Comparison of ENCODE assay signal across 10 cellular contexts in genomic region chr9:130780865-130781504, GRCh38. TPM values are rescaled to one million over a fixed set of nuclear protein-coding genes. Genes with fewer than 3 reads are reported as not detected.
A peak's percentile ranks its signal among the peaks of the same experiment; 100 is the strongest.
DNase-seq lines count a peak whose midpoint lies in the region; ATAC-seq and TF ChIP-seq lines count a peak whose summit lies in the region.
"Had no signal": no experiment of that assay in that cellular context is flagged by ENCODE, and none has a peak within 500 bp of the region (broad histone marks: within the 10 kb centered on the region; RNA-seq: fewer than 3 reads in every experiment).

No MANE protein-coding gene starts in this region.

- peak overlapping the region; percentile 61; the same call in 1 of the 2 replicates for H3K9ac ChIP-seq in SK-N-SH

- H3K27me3 ChIP-seq in SK-N-SH (ENCODE audit: insufficient read depth): no peaks in the 10 kb centered on the region
- H3K27me3 ChIP-seq in sigmoid colon: no peaks in the 10 kb centered on the region

- POLR2A ChIA-PET in SK-N-SH (lab: Yijun Ruan, JAX): no interaction called here

- no peaks in the 10 kb centered on the region for H4K20me1 ChIP-seq in SK-N-SH (ENCODE audit: insufficient read depth)

- peak overlapping the region; percentile 64 for H3K4me2 ChIP-seq in SK-N-SH

- peak; percentile 88 for DNase-seq in EH (ENCODE audit: low read depth)
- no peak for DNase-seq in SK-N-SH
- DNase-seq in fibroblast of the conjunctiva (ENCODE audit: low read depth): peak; percentile 97
- peak; percentile 95 for DNase-seq in sigmoid colon
- DNase-seq: naive thymus-derived CD8-positive, alpha-beta T cell; stimulated activated naive CD8-positive, alpha-beta T cell treated with anti-CD3 and anti-CD28 coated beads, Interleukin-15, amount 100 ng/mL, for 72 hours had no signal

- H3K4me3 ChIP-seq in SK-N-SH (ENCODE audit: low read depth in 2 of 2, low read length in 1 of 2) (peak overlapping the region in 1 of 2 experiments; percentile 10; a peak in 2 of 4 replicates), sigmoid colon (peak overlapping the region; percentile 32 to 46 (median 38))

- peaks cover 45% of the 10 kb centered on the region; the same call in 1 of the 2 replicates for H3K79me2 ChIP-seq in SK-N-SH (ENCODE audit: insufficient read depth)

- no peak for TF ChIP-seq RAD21 in SK-N-SH (IDR thresholded peaks at IDR 0.05; ENCODE audit: low read length)

- TF ChIP-seq CTCF in SK-N-SH (IDR thresholded peaks at IDR 0.05): no peak
- no peak for TF ChIP-seq CTCF in sigmoid colon (IDR thresholded peaks at IDR 0.05)

- ATAC-seq in GM21825 (IDR thresholded peaks at IDR 0.05; ENCODE audit: unreplicated experiment) (no peak), HG03135 (IDR thresholded peaks at IDR 0.05; ENCODE audit: unreplicated experiment) (no peak), GM21381 (IDR thresholded peaks at IDR 0.05; ENCODE audit: unreplicated experiment) (no peak), HG03521 (IDR thresholded peaks at IDR 0.05; ENCODE audit: unreplicated experiment) (no peak)
- ATAC-seq: naive thymus-derived CD8-positive, alpha-beta T cell; stimulated activated naive CD8-positive, alpha-beta T cell treated with anti-CD3 and anti-CD28 coated beads, Interleukin-15, amount 100 ng/mL, for 72 hours had no signal

- H2AFZ ChIP-seq in SK-N-SH (ENCODE audit: low read depth): 0 out of 2 replicates have a peak overlapping the region, but pooled peaks have one; percentile 15

- peak; percentile 83 to 88 for TF ChIP-seq POLR2A in sigmoid colon (IDR thresholded peaks at IDR 0.05)

- H3K9me2 ChIP-seq in SK-N-SH: no peaks in the 10 kb centered on the region

- WGBS in SK-N-SH (ENCODE audit: low lambda C conversion rate): 50% methylated on average over 9 of the region's 9 CpGs
- WGBS in sigmoid colon, 2 donors: 73 to 80% methylated on average over 9 of the region's 9 CpGs

- H3F3A ChIP-seq in SK-N-SH (replicated peaks; ENCODE audit: insufficient read depth): peaks cover 2% of the 10 kb centered on the region

- H3K27ac ChIP-seq in SK-N-SH (ENCODE audit: low read depth in 2 of 2, low read length in 1 of 2): peak overlapping the region; percentile 56 to 89; a peak in 3 of 4 replicates
- peak overlapping the region; percentile 91 to 97 (median 96) for H3K27ac ChIP-seq in sigmoid colon

- H3K36me3 ChIP-seq in SK-N-SH (replicated peaks in 1 of 2; ENCODE audit: control insufficient read depth in 1 of 2, insufficient read depth in 2 of 2, low read length in 1 of 2) (no peaks in the 10 kb centered on the region), sigmoid colon (no peaks in the 10 kb centered on the region)

- CTCF ChIA-PET in SK-N-SH (lab: Yijun Ruan, JAX): interaction anchor here (1.0 to 1.6 kb wide), 4 partner anchors 10 to 85 kb away, joined by 3 to 5 read pairs (median 4); no protein-coding TSS in a partner anchor

- H3K9me3 ChIP-seq in SK-N-SH (no peaks in the 10 kb centered on the region), sigmoid colon (no peaks in the 10 kb centered on the region)

- TF ChIP-seq EP300 in SK-N-SH (IDR thresholded peaks at IDR 0.05; ENCODE audit: borderline replicate concordance in 1 of 2, low read depth in 1 of 2, low read length in 1 of 2) (peak in 1 of 2 experiments; percentile 38; a peak in 1 of 4 replicates), sigmoid colon (IDR thresholded peaks at IDR 0.05) (peak; percentile 96 to 99 (median 98))

- H3K4me1 ChIP-seq in SK-N-SH (ENCODE audit: control insufficient read depth in 1 of 2, insufficient read depth in 2 of 2, low read depth in 1 of 2, low read length in 1 of 2) (peaks cover 11 to 22% of the 10 kb centered on the region in 2 experiments; a peak in 3 of 4 replicates), sigmoid colon (peaks cover 0 to 73% (median 63%) of the 10 kb centered on the region in 4 donors)

- intact Hi-C loops in sigmoid colon (cut with DNase I): loop anchor here (2.0 kb wide), 1 partner anchor 56 kb away; no protein-coding TSS in a partner anchor

TF ChIP-seq in SK-N-SH, 30 proteins besides CTCF, POLR2A, EP300 and RAD21 (continues in another document):
- TF ChIP-seq CHD2 (IDR thresholded peaks at IDR 0.05; ENCODE audit: low read length, partially characterized antibody) (no peak), NFIC (IDR thresholded peaks at IDR 0.05; ENCODE audit: borderline replicate concordance) (no peak), USF1 (IDR thresholded peaks at IDR 0.05; ENCODE audit: borderline replicate concordance, low read depth) (no peak), SIN3A (IDR thresholded peaks at IDR 0.05; ENCODE audit: borderline replicate concordance, low read depth, low read length) (no peak), RCOR1 (IDR thresholded peaks at IDR 0.05; ENCODE audit: low read length) (no peak), YY1 (IDR thresholded peaks at IDR 0.05; ENCODE audit: low read depth) (no peak), JUND (IDR thresholded peaks at IDR 0.05) (peak; percentile 51; the same call in 1 of the 2 replicates), TEAD4 (IDR thresholded peaks at IDR 0.05; ENCODE audit: borderline replicate concordance, insufficient read depth) (no peak), FOXJ3 (CRISPR knock-in tag; IDR thresholded peaks at IDR 0.05) (no peak), TCF12 (IDR thresholded peaks at IDR 0.05) (peak; percentile 69; the same call in 1 of the 2 replicates), GABPA (IDR thresholded peaks at IDR 0.05; ENCODE audit: low read depth) (no peak), IRF3 (IDR thresholded peaks at IDR 0.05; ENCODE audit: low read depth, low read length) (no peak), EZH2phosphoT487 (IDR thresholded peaks at IDR 0.05; ENCODE audit: borderline replicate concordance, low read depth) (no peak), ELF1 (IDR thresholded peaks at IDR 0.05) (no peak), PBX3 (IDR thresholded peaks at IDR 0.05) (peak; percentile 69), RXRA (IDR thresholded peaks at IDR 0.05; ENCODE audit: borderline replicate concordance, low read depth) (no peak), FOSL2 (IDR thresholded peaks at IDR 0.05; ENCODE audit: borderline replicate concordance, low read depth) (peak; percentile 77; the same call in 1 of the 2 replicates)
- TF ChIP-seq, protein P1, sequence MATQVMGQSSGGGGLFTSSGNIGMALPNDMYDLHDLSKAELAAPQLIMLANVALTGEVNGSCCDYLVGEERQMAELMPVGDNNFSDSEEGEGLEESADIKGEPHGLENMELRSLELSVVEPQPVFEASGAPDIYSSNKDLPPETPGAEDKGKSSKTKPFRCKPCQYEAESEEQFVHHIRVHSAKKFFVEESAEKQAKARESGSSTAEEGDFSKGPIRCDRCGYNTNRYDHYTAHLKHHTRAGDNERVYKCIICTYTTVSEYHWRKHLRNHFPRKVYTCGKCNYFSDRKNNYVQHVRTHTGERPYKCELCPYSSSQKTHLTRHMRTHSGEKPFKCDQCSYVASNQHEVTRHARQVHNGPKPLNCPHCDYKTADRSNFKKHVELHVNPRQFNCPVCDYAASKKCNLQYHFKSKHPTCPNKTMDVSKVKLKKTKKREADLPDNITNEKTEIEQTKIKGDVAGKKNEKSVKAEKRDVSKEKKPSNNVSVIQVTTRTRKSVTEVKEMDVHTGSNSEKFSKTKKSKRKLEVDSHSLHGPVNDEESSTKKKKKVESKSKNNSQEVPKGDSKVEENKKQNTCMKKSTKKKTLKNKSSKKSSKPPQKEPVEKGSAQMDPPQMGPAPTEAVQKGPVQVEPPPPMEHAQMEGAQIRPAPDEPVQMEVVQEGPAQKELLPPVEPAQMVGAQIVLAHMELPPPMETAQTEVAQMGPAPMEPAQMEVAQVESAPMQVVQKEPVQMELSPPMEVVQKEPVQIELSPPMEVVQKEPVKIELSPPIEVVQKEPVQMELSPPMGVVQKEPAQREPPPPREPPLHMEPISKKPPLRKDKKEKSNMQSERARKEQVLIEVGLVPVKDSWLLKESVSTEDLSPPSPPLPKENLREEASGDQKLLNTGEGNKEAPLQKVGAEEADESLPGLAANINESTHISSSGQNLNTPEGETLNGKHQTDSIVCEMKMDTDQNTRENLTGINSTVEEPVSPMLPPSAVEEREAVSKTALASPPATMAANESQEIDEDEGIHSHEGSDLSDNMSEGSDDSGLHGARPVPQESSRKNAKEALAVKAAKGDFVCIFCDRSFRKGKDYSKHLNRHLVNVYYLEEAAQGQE (IDR thresholded peaks at IDR 0.05; ENCODE audit: low read depth, low read length): no peak
- TF ChIP-seq, protein P2, sequence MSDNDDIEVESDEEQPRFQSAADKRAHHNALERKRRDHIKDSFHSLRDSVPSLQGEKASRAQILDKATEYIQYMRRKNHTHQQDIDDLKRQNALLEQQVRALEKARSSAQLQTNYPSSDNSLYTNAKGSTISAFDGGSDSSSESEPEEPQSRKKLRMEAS (IDR thresholded peaks at IDR 0.05; ENCODE audit: low read depth): 0 out of 2 replicates have a peak, but pooled peaks have one; percentile 52

RNA-seq across cellular contexts. Expression of gene ABL1, which starts 54.1 kb away (rescaled TPM):
- polyA plus RNA-seq in SK-N-SH (2012; rRNA removed) (23.5 and 24.6 TPM in 2 replicates), sigmoid colon (10 to 100 TPM; 24.5 to 50.0 (median 31.8) TPM)
- polyA plus RNA-seq in SK-N-SH (2012; cell fraction: cytosol; rRNA removed): 16.8 and 22.1 TPM in 2 replicates
- 46.2 and 46.5 TPM in 2 replicates for polyA plus RNA-seq in SK-N-SH (2012; cell fraction: nucleus; rRNA removed)
- 100 to 1,000 TPM in 2 of 4 donors, 10 to 100 TPM in 2; 69.6 to 127 (median 101) TPM for total RNA-seq in sigmoid colon
